In genomic region chr3:106025151-106025722, GRCh38 we compare ENCODE assay signal across 12 cellular contexts.
DNase-seq lines count a peak whose midpoint lies in the region; ATAC-seq and TF ChIP-seq lines count a peak whose summit lies in the region.
"Had no signal": no experiment of that assay in that cellular context is flagged by ENCODE, and none has a peak within 500 bp of the region (broad histone marks: within the 10 kb centered on the region; RNA-seq: fewer than 3 reads in every experiment).

No MANE protein-coding gene starts in this region.

- WGBS in lung, 2 donors, result 58 to 82% methylated on average over 4 of the region's 4 CpGs

- H3K4me3 ChIP-seq in lung, result no peak overlapping the region
- H3K4me3 ChIP-seq: SJSA1, skin epidermis had no signal

- peaks cover 28% of the 10 kb centered on the region for H3K4me1 Mint-ChIP-seq in MCF 10A (ENCODE audit: insufficient read depth, unreplicated experiment)

- H3K27ac ChIP-seq in lung (ENCODE audit: low read depth in 1 of 2, low read length in 1 of 2), result peak overlapping the region in 1 of 2 donors; percentile 35
- H3K27ac ChIP-seq: SJSA1 had no signal

- no peak for TF ChIP-seq CTCF in MCF 10A (IDR thresholded peaks at IDR 0.05; ENCODE audit: unreplicated experiment)
- no peak for TF ChIP-seq CTCF in lung (IDR thresholded peaks at IDR 0.05; ENCODE audit: control extremely low read depth, extremely low read depth)

- no peaks in the 10 kb centered on the region for H3K36me3 Mint-ChIP-seq in MCF 10A (ENCODE audit: insufficient read depth, unreplicated experiment)

- no peaks in the 10 kb centered on the region for H3K27me3 Mint-ChIP-seq in MCF 10A (ENCODE audit: insufficient read depth, unreplicated experiment)
- H3K27me3 Mint-ChIP-seq: dendritic cell treated with granulocyte-macrophage colony-stimulating factor and Interleukin-4, amounts not matched to agents 40 ng/mL and 50 ng/mL, for 4 days had no signal

- intact Hi-C loops in MCF 10A (cut with micrococcal nuclease), result no loop called here

- no peaks in the 10 kb centered on the region for H3K27me3 ChIP-seq in lung (ENCODE audit: control insufficient read depth, insufficient read depth)
- H3K27me3 ChIP-seq: SJSA1 had no signal

- DNase-seq in DMS153 (lab: John Stamatoyannopoulos, UW) (peak; percentile 86), NCI-H2029 (lab: John Stamatoyannopoulos, UW) (peak; percentile 82), MCF 10A (ENCODE audit: unreplicated experiment) (peak; percentile 78), lung (ENCODE audit: low spot score) (peak; percentile 33), AG08396 (ENCODE audit: low spot score) (no peak)
- no peak for DNase-seq in stimulated activated CD4-positive, alpha-beta T cell treated with anti-CD3 and anti-CD28 coated beads, Interleukin-4, amount 100 ng/mL, for 4 hours
- DNase-seq: stimulated activated naive CD4-positive, alpha-beta T cell had no signal

- H3K9me3 Mint-ChIP-seq in MCF 10A (ENCODE audit: unreplicated experiment), result no peaks in the 10 kb centered on the region
- H3K9me3 Mint-ChIP-seq: dendritic cell treated with granulocyte-macrophage colony-stimulating factor and Interleukin-4, amounts not matched to agents 40 ng/mL and 50 ng/mL, for 4 days had no signal

- ATAC-seq in lung (ENCODE audit: insufficient read depth, low FRiP score) (peak; percentile 41), HG02759 (IDR thresholded peaks at IDR 0.05; ENCODE audit: unreplicated experiment) (no peak), HG02610 (IDR thresholded peaks at IDR 0.05; ENCODE audit: unreplicated experiment) (no peak)

- H3K36me3 ChIP-seq in lung (ENCODE audit: control insufficient read depth in 2 of 2, insufficient read depth in 2 of 2, low read length in 2 of 2), result no peaks in the 10 kb centered on the region
- H3K36me3 ChIP-seq: SJSA1 had no signal

- H3K4me1 ChIP-seq in lung (ENCODE audit: control insufficient read depth in 2 of 2, insufficient read depth in 2 of 2, low read length in 2 of 2), result peaks cover 2 to 6% of the 10 kb centered on the region in 2 donors

- H3K4me3 Mint-ChIP-seq in MCF 10A (ENCODE audit: unreplicated experiment), result no peak overlapping the region
- H3K4me3 Mint-ChIP-seq: dendritic cell treated with granulocyte-macrophage colony-stimulating factor and Interleukin-4, amounts not matched to agents 40 ng/mL and 50 ng/mL, for 4 days had no signal

- BruUV-seq in MCF 10A (replicated peaks; lab: Mats Ljungman, UMichigan), result no TSS peak

- CTCF ChIA-PET in MCF 10A (lab: Yijun Ruan, JAX), result interaction anchor here (1.4 kb wide), 1 partner anchor 12 kb away, joined by 4 read pairs; no protein-coding TSS in a partner anchor

- POLR2A ChIA-PET in MCF 10A (lab: Yijun Ruan, JAX), result interaction anchor here (0.6 to 2.2 kb wide), 6 partner anchors 10 to 1929 kb away, joined by 3 to 9 read pairs (median 4); no protein-coding TSS in a partner anchor

- H3K9me3 ChIP-seq in lung (ENCODE audit: control insufficient read depth in 2 of 2, insufficient read depth in 1 of 2, low read length in 1 of 2), result no peaks in the 10 kb centered on the region
- H3K9me3 ChIP-seq: SJSA1 had no signal

- peak overlapping the region; percentile 77 for H3K27ac Mint-ChIP-seq in MCF 10A (ENCODE audit: low read depth, unreplicated experiment)
- H3K27ac Mint-ChIP-seq: dendritic cell treated with granulocyte-macrophage colony-stimulating factor and Interleukin-4, amounts not matched to agents 40 ng/mL and 50 ng/mL, for 4 days had no signal

Comparison
In these comparisons a context has a peak if more than half of its experiments do, and no peak if none do; other contexts are left out.
1. DNase-seq: peak in DMS153 (single experiment), NCI-H2029 (single experiment), MCF 10A (single experiment) and lung (single experiment); none in stimulated activated CD4-positive, alpha-beta T cell treated with anti-CD3 and anti-CD28 coated beads, Interleukin-4, amount 100 ng/mL, for 4 hours (0 of 2) and AG08396 (single experiment).